ENCODE assay signal across 9 cellular contexts in genomic region chr22:42716649-42717127, GRCh38. TPM values are rescaled to one million over a fixed set of nuclear protein-coding genes. Genes with fewer than 3 reads are reported as not detected.
A peak's percentile ranks its signal among the peaks of the same experiment; 100 is the strongest.
DNase-seq lines count a peak whose midpoint lies in the region; ATAC-seq and TF ChIP-seq lines count a peak whose summit lies in the region.
"Had no signal": no experiment of that assay in that cellular context is flagged by ENCODE, and none has a peak within 500 bp of the region (broad histone marks: within the 10 kb centered on the region; RNA-seq: fewer than 3 reads in every experiment).

No MANE protein-coding gene starts in this region.

- H3K27me3 ChIP-seq in left ventricle myocardium inferior (ENCODE audit: low read depth), result no peaks in the 10 kb centered on the region
- H3K27me3 ChIP-seq in ascending aorta, result no peaks in the 10 kb centered on the region
- H3K27me3 ChIP-seq in vagina, result no peaks in the 10 kb centered on the region
- peaks cover 28% of the 10 kb centered on the region for H3K27me3 ChIP-seq in colonic mucosa
- H3K27me3 ChIP-seq: brain microvascular endothelial cell had no signal

- ATAC-seq in left cardiac atrium (no peak), HG02973 (IDR thresholded peaks at IDR 0.05; ENCODE audit: unreplicated experiment) (peak; percentile 45)

- TF ChIP-seq POLR2A in vagina (IDR thresholded peaks at IDR 0.05), result no peak

- H3K4me3 ChIP-seq in left ventricle myocardium inferior (peak overlapping the region; percentile 86), ascending aorta (no peak overlapping the region), vagina (no peak overlapping the region), colonic mucosa (no peak overlapping the region)

- H3K4me1 ChIP-seq in left ventricle myocardium inferior (peaks cover 98% of the 10 kb centered on the region), ascending aorta (peaks cover 0 to 22% of the 10 kb centered on the region in 2 donors), vagina (peaks cover 76% of the 10 kb centered on the region), colonic mucosa (no peaks in the 10 kb centered on the region)

- DNase-seq in left ventricle myocardium inferior (no peak), left cardiac atrium (no peak), ascending aorta (ENCODE audit: low spot score in 2 of 2) (no peak), vagina (ENCODE audit: extremely low spot score in 2 of 2) (no peak), colonic mucosa (no peak), SW 1271 (lab: John Stamatoyannopoulos, UW) (no peak)
- no peak for DNase-seq in NK-92 treated with Interleukin-12 subunit alpha and Interleukin-12 subunit beta, amount 100 ng/mL, for 24 hours (lab: John Stamatoyannopoulos, UW)
- DNase-seq: brain microvascular endothelial cell had no signal

- H3K9me3 ChIP-seq in left ventricle myocardium inferior (replicated peaks), result no peaks in the 10 kb centered on the region
- no peaks in the 10 kb centered on the region for H3K9me3 ChIP-seq in ascending aorta
- H3K9me3 ChIP-seq in vagina, result no peaks in the 10 kb centered on the region
- H3K9me3 ChIP-seq in colonic mucosa, result no peaks in the 10 kb centered on the region

- peak overlapping the region; percentile 99 for H3K27ac ChIP-seq in left ventricle myocardium inferior (replicated peaks)
- H3K27ac ChIP-seq in ascending aorta, result peak overlapping the region; percentile 2 to 54
- H3K27ac ChIP-seq in vagina, result peak overlapping the region; percentile 54
- no peak overlapping the region for H3K27ac ChIP-seq in colonic mucosa
- H3K27ac ChIP-seq: brain microvascular endothelial cell had no signal

- intact Hi-C loops in left ventricle myocardium inferior (cut with micrococcal nuclease) (no loop called here), left cardiac atrium (cut with DNase I) (loop anchor here in 1 of 2 donors (10.0 kb wide), 1 partner anchor 58 kb away; no protein-coding TSS in a partner anchor), ascending aorta (cut with DNase I) (no loop called here), vagina (cut with DNase I) (no loop called here), colonic mucosa (cut with DNase I) (no loop called here)

- peaks cover 17% of the 10 kb centered on the region for H3K36me3 ChIP-seq in left ventricle myocardium inferior
- H3K36me3 ChIP-seq in ascending aorta, result no peaks in the 10 kb centered on the region
- peaks cover 0 to 6% of the 10 kb centered on the region in 2 donors for H3K36me3 ChIP-seq in vagina
- no peaks in the 10 kb centered on the region for H3K36me3 ChIP-seq in colonic mucosa
- H3K36me3 ChIP-seq: brain microvascular endothelial cell had no signal

- H3K9ac ChIP-seq in colonic mucosa (ENCODE audit: low read depth in 2 of 2, low read length in 2 of 2), result no peak overlapping the region

- TF ChIP-seq CTCF in left ventricle myocardium inferior (IDR thresholded peaks at IDR 0.05; ENCODE audit: borderline replicate concordance) (no peak), ascending aorta (IDR thresholded peaks at IDR 0.05) (no peak), vagina (IDR thresholded peaks at IDR 0.05) (no peak), colonic mucosa (IDR thresholded peaks at IDR 0.05) (no peak)

RNA-seq across cellular contexts. Expression of gene A4GALT, which starts 4.0 kb away (rescaled TPM):
- total RNA-seq in left ventricle myocardium inferior, result 94.9 TPM
- total RNA-seq in left cardiac atrium, result 100 to 1,000 TPM in 1 of 2 donors, 10 to 100 TPM in 1; 56.0 to 108 TPM
- 85.1 TPM for total RNA-seq in ascending aorta
- 35.6 TPM for total RNA-seq in vagina
- 1 to 10 TPM; 2.7 to 8.7 TPM for total RNA-seq in colonic mucosa
